1 cellular context compared by ENCODE assay signal in the genomic region with DNA sequence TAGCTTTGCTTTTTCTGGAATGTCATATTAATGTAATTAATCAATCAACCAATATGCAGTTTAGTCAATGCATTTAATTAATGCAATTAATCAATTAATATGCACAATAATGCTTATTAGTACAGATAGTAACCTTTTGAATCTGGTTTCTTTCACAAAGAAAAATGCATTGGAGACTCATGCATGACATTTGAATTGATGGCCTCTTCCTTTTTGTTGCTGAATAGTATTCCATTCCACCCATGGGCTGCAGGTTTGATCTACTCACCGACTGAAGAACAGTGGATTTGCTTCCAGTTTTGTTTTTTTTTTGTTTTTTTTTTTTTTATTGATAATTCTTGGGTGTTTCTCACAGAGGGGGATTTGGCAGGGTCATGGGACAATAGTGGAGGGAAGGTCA.
TF ChIP-seq lines count a peak whose summit lies in the region.

No MANE protein-coding gene starts in this region.

TF ChIP-seq in K562, 482 proteins besides CTCF, POLR2A, EP300 and RAD21:
- TF ChIP-seq ZNF146 (CRISPR knock-in tag; IDR thresholded peaks at IDR 0.05; ENCODE audit: unreplicated experiment) (peak; percentile 71), DDX20 (tag; IDR thresholded peaks at IDR 0.05; ENCODE audit: low read depth) (no peak), ZNF445 (CRISPR knock-in tag; IDR thresholded peaks at IDR 0.05; ENCODE audit: low read depth) (no peak)
- TF ChIP-seq, protein P1, sequence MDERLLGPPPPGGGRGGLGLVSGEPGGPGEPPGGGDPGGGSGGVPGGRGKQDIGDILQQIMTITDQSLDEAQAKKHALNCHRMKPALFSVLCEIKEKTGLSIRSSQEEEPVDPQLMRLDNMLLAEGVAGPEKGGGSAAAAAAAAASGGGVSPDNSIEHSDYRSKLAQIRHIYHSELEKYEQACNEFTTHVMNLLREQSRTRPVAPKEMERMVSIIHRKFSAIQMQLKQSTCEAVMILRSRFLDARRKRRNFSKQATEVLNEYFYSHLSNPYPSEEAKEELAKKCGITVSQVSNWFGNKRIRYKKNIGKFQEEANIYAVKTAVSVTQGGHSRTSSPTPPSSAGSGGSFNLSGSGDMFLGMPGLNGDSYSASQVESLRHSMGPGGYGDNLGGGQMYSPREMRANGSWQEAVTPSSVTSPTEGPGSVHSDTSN (CRISPR knock-in tag; IDR thresholded peaks at IDR 0.05; ENCODE audit: low read depth), result no peak
- TF ChIP-seq, protein P1 (tag; conservative IDR thresholded peaks at IDR 0.05; ENCODE audit: low read depth), result 0 out of 2 replicates have a peak, but pooled peaks have one; percentile 11
- TF ChIP-seq, protein P2, sequence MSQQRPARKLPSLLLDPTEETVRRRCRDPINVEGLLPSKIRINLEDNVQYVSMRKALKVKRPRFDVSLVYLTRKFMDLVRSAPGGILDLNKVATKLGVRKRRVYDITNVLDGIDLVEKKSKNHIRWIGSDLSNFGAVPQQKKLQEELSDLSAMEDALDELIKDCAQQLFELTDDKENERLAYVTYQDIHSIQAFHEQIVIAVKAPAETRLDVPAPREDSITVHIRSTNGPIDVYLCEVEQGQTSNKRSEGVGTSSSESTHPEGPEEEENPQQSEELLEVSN (IDR thresholded peaks at IDR 0.05; ENCODE audit: borderline replicate concordance in 1 of 2, extremely low read depth in 1 of 2, insufficient read depth in 1 of 2, insufficient read length in 1 of 2, low read depth in 1 of 2, low read length in 1 of 2, poor library complexity in 1 of 2, severe bottlenecking in 1 of 2), result no peak
